ENCODE assay signal across 13 cellular contexts in the genomic region with DNA sequence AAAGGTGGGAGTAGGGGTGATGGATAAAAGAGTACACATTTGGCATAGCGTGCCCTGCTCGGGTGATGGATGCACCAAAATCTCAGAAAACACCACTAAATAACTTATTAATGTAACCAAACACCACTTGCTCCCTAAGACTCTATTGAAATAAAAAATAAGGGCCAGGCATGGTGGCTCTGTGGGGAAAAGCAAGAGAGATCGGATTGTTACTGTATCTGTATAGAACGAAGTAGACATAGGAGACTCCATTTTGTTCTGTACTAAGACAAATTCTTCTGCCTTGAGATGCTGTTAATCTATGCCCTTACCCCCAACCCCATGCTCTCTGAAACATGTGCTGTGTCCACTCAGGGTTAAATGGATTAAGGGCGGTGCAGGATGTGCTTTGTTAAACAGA. TPM values are rescaled to one million over a fixed set of nuclear protein-coding genes. Genes with fewer than 3 reads are reported as not detected.
A peak's percentile ranks its signal among the peaks of the same experiment; 100 is the strongest.
DNase-seq lines count a peak whose midpoint lies in the region; FAIRE-seq and TF ChIP-seq lines count a peak whose summit lies in the region.
"Not testable (repeated sequence)": the region's sequence is repeated elsewhere in the genome, so short reads cannot be mapped to it uniquely, and the experiment has no call there.
"Had no signal": no experiment of that assay in that cellular context is flagged by ENCODE, and none has a peak within 500 bp of the region (broad histone marks: within the 10 kb centered on the region; RNA-seq: fewer than 3 reads in every experiment).

No MANE protein-coding gene starts in this region.

- not testable (repeated sequence) for H3K14ac ChIP-seq in H1 (ENCODE audit: insufficient read length); trophoblast cell (ENCODE audit: low read length)

- not testable (repeated sequence) for H3K56ac ChIP-seq in H1 (replicated peaks; ENCODE audit: insufficient read length, low read depth, low read length)

- not testable (repeated sequence) for TF ChIP-seq CTCF in RWPE1 (conservative IDR thresholded peaks at IDR 0.05; ENCODE audit: low read depth); H1 (IDR thresholded peaks at IDR 0.05; ENCODE audit: control extremely low read depth in 1 of 3, insufficient read depth in 1 of 3, low read depth in 1 of 3, low read length in 3 of 3)

- TF ChIP-seq EP300 in H1 (IDR thresholded peaks at IDR 0.05; ENCODE audit: borderline replicate concordance in 1 of 2, low read depth in 2 of 2, low read length in 2 of 2): not testable (repeated sequence)

- not testable (repeated sequence) for H4K20me1 ChIP-seq in H1 (replicated peaks in 1 of 2; ENCODE audit: control insufficient read depth in 1 of 2, insufficient read depth in 2 of 2, low read length in 2 of 2)

- peak overlapping the region; percentile 38 for H2BK120ac ChIP-seq in H1 (replicated peaks; ENCODE audit: low read depth, low read length)
- peak overlapping the region; percentile 76 for H2BK120ac ChIP-seq in trophoblast cell (ENCODE audit: insufficient read depth, low read length, poor library complexity)

- TF ChIP-seq RAD21 in H1 (IDR thresholded peaks at IDR 0.05 in 1 of 2, conservative IDR thresholded peaks at IDR 0.05 in 1 of 2; ENCODE audit: low read depth in 2 of 2, low read length in 2 of 2): not testable (repeated sequence)

- not testable (repeated sequence) for DNase-seq in RWPE1 (ENCODE audit: low spot score); H1 (ENCODE audit: low read depth in 1 of 2, low spot score in 2 of 2); trophoblast cell

- not testable (repeated sequence) for H3K79me2 ChIP-seq in H1 (ENCODE audit: control insufficient read depth in 1 of 2, insufficient read depth in 2 of 2, low read length in 2 of 2); trophoblast cell (ENCODE audit: control insufficient read depth, insufficient read depth, low read length, poor library complexity)

- H3K27ac ChIP-seq in HUES6 (ENCODE audit: low read depth, low read length) (peak overlapping the region; percentile 54), RWPE1 (peak overlapping the region; percentile 24; the same call in 1 of the 2 replicates), iPS-18a (ENCODE audit: low read length) (peak overlapping the region; percentile 62), trophoblast cell (ENCODE audit: low read depth, low read length) (peak overlapping the region; percentile 27)
- H3K27ac ChIP-seq in H1 (ENCODE audit: low read depth, low read length): not testable (repeated sequence)

- WGBS in H1 (ENCODE audit: extremely low coverage in 1 of 2, insufficient coverage in 1 of 2, insufficient read length in 1 of 2, insufficient replicate concordance in 2 of 2, low coverage in 1 of 2, low lambda C conversion rate in 2 of 2, missing lambda C conversion rate in 1 of 2), 2 experiments: 82% methylated on average over 4 of the region's 5 CpGs; no CpG with 5 or more reads in 1 of the 2 experiments
- WGBS in trophoblast cell (ENCODE audit: extremely low coverage, insufficient coverage, insufficient read length): no CpG with 5 or more reads among the region's 5 CpGs

- H3K4me2 ChIP-seq in H1 (ENCODE audit: insufficient read depth in 1 of 2, low read depth in 2 of 2, low read length in 2 of 2); trophoblast cell (ENCODE audit: low read length): not testable (repeated sequence)

- H4K5ac ChIP-seq in H1 (ENCODE audit: insufficient read length, low read depth, low read length): not testable (repeated sequence)

- not testable (repeated sequence) for H2AK5ac ChIP-seq in H1 (ENCODE audit: low read depth, low read length)
- H2AK5ac ChIP-seq in trophoblast cell (ENCODE audit: low read length): peak overlapping the region; percentile 46

- not testable (repeated sequence) for H3K9me3 ChIP-seq in ES-I3 (ENCODE audit: control insufficient read depth, insufficient read depth, low read length); HUES6 (ENCODE audit: control insufficient read depth, insufficient read depth, low read depth, low read length); H1 (ENCODE audit: insufficient read depth in 2 of 2, low read depth in 1 of 2, low read length in 1 of 2); iPS-18a (ENCODE audit: control insufficient read depth, low read depth, low read length); trophoblast cell (ENCODE audit: insufficient read depth, low read depth, low read length)

- TF ChIP-seq POLR2A in H1 (IDR thresholded peaks at IDR 0.05; ENCODE audit: control extremely low read depth in 1 of 2, low read depth in 2 of 2, low read length in 2 of 2): not testable (repeated sequence)

- not testable (repeated sequence) for H4K12ac ChIP-seq in trophoblast cell (ENCODE audit: low read depth, low read length)

- H3K79me1 ChIP-seq in H1 (ENCODE audit: low read depth, low read length); trophoblast cell (ENCODE audit: low read length): not testable (repeated sequence)

- not testable (repeated sequence) for H3K36me3 ChIP-seq in ES-I3 (ENCODE audit: insufficient read depth, low read length); HUES6 (ENCODE audit: control insufficient read depth, insufficient read depth, low read length); H1 (ENCODE audit: control insufficient read depth in 2 of 4, insufficient read depth in 4 of 4, low read length in 3 of 4); iPS-18a (ENCODE audit: control insufficient read depth, low read depth, low read length); trophoblast cell (ENCODE audit: control insufficient read depth in 1 of 2, insufficient read depth in 2 of 2, low read length in 2 of 2)

- H3K23ac ChIP-seq in H1 (ENCODE audit: insufficient read length); trophoblast cell (ENCODE audit: low read length): not testable (repeated sequence)

- not testable (repeated sequence) for H2BK20ac ChIP-seq in H1 (ENCODE audit: low read length)

- H3K23me2 ChIP-seq in H1 (ENCODE audit: low read depth, low read length): not testable (repeated sequence)

- POLR2A ChIA-PET in RWPE1 (lab: Yijun Ruan, JAX; ENCODE audit: low non-redundant PET): not testable (repeated sequence)
- POLR2A ChIA-PET in H1 (lab: Charles Lee; ENCODE audit: partially characterized antibody): interaction anchor here (0.6 to 1.8 kb wide), 6 partner anchors 28 to 106 kb away, joined by 3 to 5 read pairs (median 3); partner anchors contain the start of gene MYADM

- not testable (repeated sequence) for H4K91ac ChIP-seq in H1 (replicated peaks; ENCODE audit: insufficient read length, low read length)
- peak overlapping the region; percentile 47 for H4K91ac ChIP-seq in trophoblast cell (ENCODE audit: low read depth, low read length)

- H3K9ac ChIP-seq in ES-I3 (ENCODE audit: low read depth, low read length): peak overlapping the region; percentile 41; the same call in 1 of the 2 replicates
- peak overlapping the region; percentile 64 for H3K9ac ChIP-seq in HUES6 (ENCODE audit: low read length)
- not testable (repeated sequence) for H3K9ac ChIP-seq in H1 (replicated peaks in 1 of 4; ENCODE audit: extremely low read depth in 1 of 4, low read depth in 3 of 4, low read length in 3 of 4); iPS-18a (ENCODE audit: low read length); trophoblast cell (ENCODE audit: low read length)

- not testable (repeated sequence) for H3K4me3 ChIP-seq in HUES6 (ENCODE audit: low read depth, low read length); H1 (ENCODE audit: extremely low read depth in 1 of 4, insufficient read depth in 2 of 4, low read depth in 3 of 4, low read length in 4 of 4); iPS-18a (ENCODE audit: low read length); trophoblast cell (ENCODE audit: low read depth, low read length)

- H3K18ac ChIP-seq in H1 (ENCODE audit: extremely low read depth, low read length); trophoblast cell (ENCODE audit: low read length): not testable (repeated sequence)

- H3K27me3 ChIP-seq in HUES6 (ENCODE audit: control insufficient read depth, insufficient read depth, low read length); H1 (replicated peaks in 1 of 4; ENCODE audit: control insufficient read depth in 3 of 4, extremely low read depth in 1 of 4, insufficient read depth in 3 of 4, low read length in 3 of 4); iPS-18a (ENCODE audit: control insufficient read depth, insufficient read depth, low read length); trophoblast cell (ENCODE audit: insufficient read depth, low read length): not testable (repeated sequence)

- H3K4me1 ChIP-seq in ES-I3 (ENCODE audit: insufficient read depth, low read length); H1 (replicated peaks in 1 of 4; ENCODE audit: control insufficient read depth in 3 of 4, insufficient read depth in 4 of 4, low read length in 3 of 4); iPS-18a (ENCODE audit: control insufficient read depth, low read depth, low read length); trophoblast cell (ENCODE audit: control insufficient read depth in 1 of 2, insufficient read depth in 2 of 2, low read length in 2 of 2): not testable (repeated sequence)
- peaks cover 17% of the 10 kb centered on the region for H3K4me1 ChIP-seq in HUES6 (ENCODE audit: control insufficient read depth, insufficient read depth, low read length)

- not testable (repeated sequence) for H2BK12ac ChIP-seq in H1 (ENCODE audit: low read depth, low read length); trophoblast cell (ENCODE audit: low read length)

- not testable (repeated sequence) for H2BK5ac ChIP-seq in H1 (ENCODE audit: low read depth, low read length)
- peak overlapping the region; percentile 40 for H2BK5ac ChIP-seq in trophoblast cell (ENCODE audit: low read depth, low read length, poor library complexity)

- not testable (repeated sequence) for H3K4ac ChIP-seq in H1 (replicated peaks; ENCODE audit: insufficient read length, low read depth, low read length); trophoblast cell (ENCODE audit: low read depth, low read length)

- H2AFZ ChIP-seq in H1 (ENCODE audit: low read length); trophoblast cell (ENCODE audit: insufficient read depth, low read length, poor library complexity): not testable (repeated sequence)

- not testable (repeated sequence) for FAIRE-seq in H1 (lab: Jason Lieb, UNC)

- not testable (repeated sequence) for H2BK15ac ChIP-seq in H1 (ENCODE audit: low read length)

- CTCF ChIA-PET in RWPE1 (lab: Yijun Ruan, JAX): not testable (repeated sequence)
- CTCF ChIA-PET in H1 (lab: Charles Lee; ENCODE audit: partially characterized antibody): interaction anchor here (1.6 kb wide), 1 partner anchor 28 kb away, joined by 5 read pairs; no protein-coding TSS in a partner anchor

- not testable (repeated sequence) for H4K8ac ChIP-seq in H1 (ENCODE audit: extremely low read depth, insufficient read depth, low read length)
- H4K8ac ChIP-seq in trophoblast cell (ENCODE audit: low read depth, low read length): peak overlapping the region; percentile 28

RNA-seq across cellular contexts. Expression of gene NLRP12, which starts 14.3 kb away (rescaled TPM):
- 1.8 and 1.9 TPM in 2 replicates for total RNA-seq in H1 (2021; fragmentation: NEBNext Ultra II Directional; extraction: Animal tissue kit (Norgen Biotek cat#: 25700))
- 1.0 and 2.5 TPM in 2 replicates for polyA plus RNA-seq in H1 (2011; rRNA removed)
- polyA plus RNA-seq in H1 (2011; cell fraction: cytosol; rRNA removed): 2.1 TPM
- 2.9 TPM for polyA plus RNA-seq in H1 (2011; cell fraction: nucleus; rRNA removed)
- polyA plus RNA-seq in H1 (2012, experiment 1 of 2): 0.69 to 1.5 TPM (median 1.1 TPM) in 4 replicates
- 0.89 TPM for polyA plus RNA-seq in H1 (2012, experiment 2 of 2)
- 1.8 TPM for polyA plus RNA-seq in H1 (2013, experiment 1 of 2)
- polyA plus RNA-seq in H1 (2013, experiment 2 of 2): 1.7 TPM
- 2.8 and 5.0 TPM in 2 replicates for polyA minus RNA-seq in H1 (2011; rRNA and poly(A)+ RNA removed)
- polyA minus RNA-seq in H1 (2011; cell fraction: cytosol; rRNA and poly(A)+ RNA removed): 2.3 TPM
- 3.6 TPM for polyA minus RNA-seq in H1 (2011; cell fraction: nucleus; rRNA and poly(A)+ RNA removed)
- polyA plus RNA-seq in trophoblast cell (2013): 0.26 and 0.29 TPM in 2 replicates
- total RNA-seq: Daoy, G401, GM12878, HT-29 had no signal
- polyA plus RNA-seq: BJ, GM12878 had no signal

RNA-seq across cellular contexts. Expression of gene MYADM, which starts 29.2 kb away (rescaled TPM):
- total RNA-seq in H1 (2021; fragmentation: NEBNext Ultra II Directional; extraction: Animal tissue kit (Norgen Biotek cat#: 25700)): 70.1 and 70.5 TPM in 2 replicates
- 74.2 and 122 TPM in 2 replicates for polyA plus RNA-seq in H1 (2011; rRNA removed)
- 18.3 TPM for polyA plus RNA-seq in H1 (2011; cell fraction: cytosol; rRNA removed)
- 43.4 TPM for polyA plus RNA-seq in H1 (2011; cell fraction: nucleus; rRNA removed)
- polyA plus RNA-seq in H1 (2012, experiment 1 of 2): 31.7 to 71.5 TPM (median 58.5 TPM) in 4 replicates
- polyA plus RNA-seq in H1 (2012, experiment 2 of 2): 49.1 TPM
- 138 TPM for polyA plus RNA-seq in H1 (2013, experiment 1 of 2)
- polyA plus RNA-seq in H1 (2013, experiment 2 of 2): 150 TPM
- polyA minus RNA-seq in H1 (2011; rRNA and poly(A)+ RNA removed): 13.8 and 14.5 TPM in 2 replicates
- polyA minus RNA-seq in H1 (2011; cell fraction: cytosol; rRNA and poly(A)+ RNA removed): 26.3 TPM
- 21.6 TPM for polyA minus RNA-seq in H1 (2011; cell fraction: nucleus; rRNA and poly(A)+ RNA removed)
- 364 and 407 TPM in 2 replicates for polyA plus RNA-seq in trophoblast cell (2013)

RNA-seq across cellular contexts. Expression of gene PRKCG, which starts 43.6 kb away (rescaled TPM):
- 10.6 and 12.4 TPM in 2 replicates for total RNA-seq in H1 (2021; fragmentation: NEBNext Ultra II Directional; extraction: Animal tissue kit (Norgen Biotek cat#: 25700))
- 6.1 and 14.0 TPM in 2 replicates for polyA plus RNA-seq in H1 (2011; rRNA removed)
- 8.1 TPM for polyA plus RNA-seq in H1 (2011; cell fraction: cytosol; rRNA removed)
- polyA plus RNA-seq in H1 (2011; cell fraction: nucleus; rRNA removed): 50.1 TPM
- 8.6 to 16.1 TPM (median 13.9 TPM) in 4 replicates for polyA plus RNA-seq in H1 (2012, experiment 1 of 2)
- polyA plus RNA-seq in H1 (2012, experiment 2 of 2): 7.2 TPM
- 11.2 TPM for polyA plus RNA-seq in H1 (2013, experiment 1 of 2)
- 8.9 TPM for polyA plus RNA-seq in H1 (2013, experiment 2 of 2)
- polyA minus RNA-seq in H1 (2011; rRNA and poly(A)+ RNA removed): 5.0 and 6.9 TPM in 2 replicates
- 8.4 TPM for polyA minus RNA-seq in H1 (2011; cell fraction: cytosol; rRNA and poly(A)+ RNA removed)
- 17.3 TPM for polyA minus RNA-seq in H1 (2011; cell fraction: nucleus; rRNA and poly(A)+ RNA removed)
- 0.25 and 0.36 TPM in 2 replicates for polyA plus RNA-seq in trophoblast cell (2013)
- total RNA-seq: Daoy, GM12878, H4 had no signal
- polyA plus RNA-seq: BJ, GM12878, IgD-negative memory B cell had no signal
